21 cellular contexts compared by ENCODE assay signal in genomic region chr5:104267282-104268015, GRCh38.
"Had no signal": no experiment of that assay in that cellular context is flagged by ENCODE, and none has a peak within 500 bp of the region (broad histone marks: within the 10 kb centered on the region; RNA-seq: fewer than 3 reads in every experiment).

No MANE protein-coding gene starts in this region.

- H3K36me3 Mint-ChIP-seq: activated CD8-positive, alpha-beta memory T cell treated with anti-CD3 and anti-CD28 coated beads, Interleukin-2, amount 10 ng/mL, durations not matched to agents 7 days and 5 days; activated naive CD8-positive, alpha-beta T cell treated with anti-CD3 and anti-CD28 coated beads for 36 hours; memory B cell; naive B cell had no signal

- ATAC-seq: activated CD8-positive, alpha-beta memory T cell treated with anti-CD3 and anti-CD28 coated beads, Interleukin-2, amount 10 ng/mL, durations not matched to agents 7 days and 5 days; heart left ventricle had no signal

- H3K27me3 ChIP-seq: heart left ventricle, sigmoid colon, transverse colon had no signal

- H3K4me1 Mint-ChIP-seq: activated CD8-positive, alpha-beta memory T cell treated with anti-CD3 and anti-CD28 coated beads, Interleukin-2, amount 10 ng/mL, durations not matched to agents 7 days and 5 days; activated naive CD8-positive, alpha-beta T cell treated with anti-CD3 and anti-CD28 coated beads for 36 hours; memory B cell; naive B cell had no signal

- H3K27ac Mint-ChIP-seq: activated CD8-positive, alpha-beta memory T cell treated with anti-CD3 and anti-CD28 coated beads, Interleukin-2, amount 10 ng/mL, durations not matched to agents 7 days and 5 days; activated naive CD8-positive, alpha-beta T cell treated with anti-CD3 and anti-CD28 coated beads for 36 hours; activated T-cell treated with anti-CD3 and anti-CD28 coated beads, Interleukin-2, amount 50 U/mL, for 24 hours; memory B cell; naive B cell had no signal

- H3K27me3 Mint-ChIP-seq: activated CD8-positive, alpha-beta memory T cell treated with anti-CD3 and anti-CD28 coated beads, Interleukin-2, amount 10 ng/mL, durations not matched to agents 7 days and 5 days; activated naive CD8-positive, alpha-beta T cell treated with anti-CD3 and anti-CD28 coated beads for 36 hours; activated T-cell treated with anti-CD3 and anti-CD28 coated beads, Interleukin-2, amount 50 U/mL, for 24 hours; memory B cell; naive B cell had no signal

- H3K4me1 ChIP-seq: heart left ventricle, left ventricle myocardium inferior, prostate gland, sigmoid colon, transverse colon had no signal

- H3K36me3 ChIP-seq: heart left ventricle, left ventricle myocardium inferior, prostate gland, sigmoid colon, transverse colon had no signal

- H3K4me3 ChIP-seq: heart left ventricle, left ventricle myocardium inferior, prostate gland, sigmoid colon, transverse colon had no signal

- H3K27ac ChIP-seq: heart left ventricle, left ventricle myocardium inferior, prostate gland, sigmoid colon, transverse colon had no signal

- DNase-seq: activated CD4-positive, alpha-beta T cell treated with anti-CD3 and anti-CD28 coated beads, Interleukin-2, amount 50 U/mL, for 48 hours; activated CD4-positive, CD25-positive, alpha-beta regulatory T cell treated with anti-CD3 and anti-CD28 coated beads, Interleukin-2, amount 50 U/mL, for 72 hours; activated CD8-positive, alpha-beta memory T cell treated with anti-CD3 and anti-CD28 coated beads, Interleukin-2, amount 10 ng/mL, durations not matched to agents 7 days and 5 days; activated gamma-delta T cell; activated naive CD8-positive, alpha-beta T cell treated with anti-CD3 and anti-CD28 coated beads for 36 hours; activated T-cell treated with anti-CD3 and anti-CD28 coated beads, Interleukin-2, amount 50 U/mL, for 24 hours; anterior cingulate cortex; foreskin melanocyte; heart left ventricle; left ventricle myocardium inferior; naive B cell; nucleus accumbens; sigmoid colon; stimulated activated CD4-positive, alpha-beta T cell treated with anti-CD3 and anti-CD28 coated beads, Interleukin-12 subunit alpha, Interleukin-12 subunit beta, amount 100 ng/mL, for 4 hours; stimulated activated naive CD4-positive, alpha-beta T cell; substantia nigra; T-helper 9 cell; transverse colon had no signal

- FAIRE-seq: keratinocyte had no signal

- H3K9me3 ChIP-seq: left ventricle myocardium inferior, prostate gland, sigmoid colon, transverse colon had no signal

- H3K4me3 Mint-ChIP-seq: activated CD8-positive, alpha-beta memory T cell treated with anti-CD3 and anti-CD28 coated beads, Interleukin-2, amount 10 ng/mL, durations not matched to agents 7 days and 5 days; activated naive CD8-positive, alpha-beta T cell treated with anti-CD3 and anti-CD28 coated beads for 36 hours; activated T-cell treated with anti-CD3 and anti-CD28 coated beads, Interleukin-2, amount 50 U/mL, for 24 hours; memory B cell; naive B cell had no signal
